Comparison of ENCODE assay signal across 7 cellular contexts in genomic region chr5:41924526-41924871, GRCh38. TPM values are rescaled to one million over a fixed set of nuclear protein-coding genes. Genes with fewer than 3 reads are reported as not detected.
DNase-seq lines count a peak whose midpoint lies in the region; ATAC-seq and TF ChIP-seq lines count a peak whose summit lies in the region.

No MANE protein-coding gene starts in this region.

- TF ChIP-seq CTCF in HFF-Myc (IDR thresholded peaks at IDR 0.05; ENCODE audit: low read depth, low read length, missing control alignments): no peak

- H3K4me1 Mint-ChIP-seq in activated CD8-positive, alpha-beta T cell treated with anti-CD3 and anti-CD28 coated beads, Interleukin-2, amount 10 ng/mL, durations not matched to agents 7 days and 5 days (ENCODE audit: low read depth): peaks cover 14% of the 10 kb centered on the region
- H3K4me1 Mint-ChIP-seq in stimulated activated naive CD8-positive, alpha-beta T cell treated with anti-CD3 and anti-CD28 coated beads, Interleukin-15, amount 100 ng/mL, for 72 hours: peaks cover 17% of the 10 kb centered on the region

- CTCF ChIA-PET in activated CD8-positive, alpha-beta T cell treated with anti-CD3 and anti-CD28 coated beads, Interleukin-2, amount 10 ng/mL, durations not matched to agents 7 days and 5 days (lab: Charles Lee): interaction anchor here (0.9 to 1.7 kb wide), 8 partner anchors 10 to 69 kb away, joined by 3 to 8 read pairs (median 4); partner anchors contain the start of gene RIMOC1

- peak overlapping the region; percentile 89 for H3K27ac Mint-ChIP-seq in activated CD8-positive, alpha-beta T cell treated with anti-CD3 and anti-CD28 coated beads, Interleukin-2, amount 10 ng/mL, durations not matched to agents 7 days and 5 days
- peak overlapping the region; percentile 100 for H3K27ac Mint-ChIP-seq in stimulated activated naive CD8-positive, alpha-beta T cell treated with anti-CD3 and anti-CD28 coated beads, Interleukin-15, amount 100 ng/mL, for 72 hours

- ATAC-seq in activated CD8-positive, alpha-beta T cell treated with anti-CD3 and anti-CD28 coated beads, Interleukin-2, amount 10 ng/mL, durations not matched to agents 7 days and 5 days: no peak
- no peak for ATAC-seq in stimulated activated naive CD8-positive, alpha-beta T cell treated with anti-CD3 and anti-CD28 coated beads, Interleukin-15, amount 100 ng/mL, for 72 hours
- ATAC-seq in GM21360 (IDR thresholded peaks at IDR 0.05; ENCODE audit: unreplicated experiment): no peak

- H3K4me3 Mint-ChIP-seq in activated CD8-positive, alpha-beta T cell treated with anti-CD3 and anti-CD28 coated beads, Interleukin-2, amount 10 ng/mL, durations not matched to agents 7 days and 5 days: peak overlapping the region; percentile 86
- peak overlapping the region; percentile 97 for H3K4me3 Mint-ChIP-seq in stimulated activated naive CD8-positive, alpha-beta T cell treated with anti-CD3 and anti-CD28 coated beads, Interleukin-15, amount 100 ng/mL, for 72 hours

- no peaks in the 10 kb centered on the region for H3K9me3 Mint-ChIP-seq in activated CD8-positive, alpha-beta T cell treated with anti-CD3 and anti-CD28 coated beads, Interleukin-2, amount 10 ng/mL, durations not matched to agents 7 days and 5 days (ENCODE audit: insufficient read depth)
- H3K9me3 Mint-ChIP-seq in stimulated activated naive CD8-positive, alpha-beta T cell treated with anti-CD3 and anti-CD28 coated beads, Interleukin-15, amount 100 ng/mL, for 72 hours: no peaks in the 10 kb centered on the region

- peaks cover 20% of the 10 kb centered on the region for H3K36me3 Mint-ChIP-seq in activated CD8-positive, alpha-beta T cell treated with anti-CD3 and anti-CD28 coated beads, Interleukin-2, amount 10 ng/mL, durations not matched to agents 7 days and 5 days (ENCODE audit: low read depth)

- no peak for DNase-seq in HFF-Myc (ENCODE audit: extremely low read depth, low read depth)
- no peak for DNase-seq in activated CD8-positive, alpha-beta T cell treated with anti-CD3 and anti-CD28 coated beads, Interleukin-2, amount 10 ng/mL, durations not matched to agents 7 days and 5 days
- no peak for DNase-seq in stimulated activated naive CD8-positive, alpha-beta T cell treated with anti-CD3 and anti-CD28 coated beads, Interleukin-15, amount 100 ng/mL, for 72 hours
- DNase-seq in NCI-H345 (lab: John Stamatoyannopoulos, UW): no peak
- DNase-seq in NCI-H2081 treated with DMSO at 0.1 percent for 48 hours (lab: John Stamatoyannopoulos, UW): no peak

- POLR2A ChIA-PET in activated CD8-positive, alpha-beta T cell treated with anti-CD3 and anti-CD28 coated beads, Interleukin-2, amount 10 ng/mL, durations not matched to agents 7 days and 5 days (lab: Charles Lee): interaction anchor here (0.7 to 1.9 kb wide), 6 partner anchors 10 to 1560 kb away, joined by 3 to 39 read pairs (median 6); partner anchors contain the start of genes OXCT1 and RIMOC1

- H3K27me3 Mint-ChIP-seq in activated CD8-positive, alpha-beta T cell treated with anti-CD3 and anti-CD28 coated beads, Interleukin-2, amount 10 ng/mL, durations not matched to agents 7 days and 5 days (ENCODE audit: low read depth): no peaks in the 10 kb centered on the region
- no peaks in the 10 kb centered on the region for H3K27me3 Mint-ChIP-seq in stimulated activated naive CD8-positive, alpha-beta T cell treated with anti-CD3 and anti-CD28 coated beads, Interleukin-15, amount 100 ng/mL, for 72 hours

- peak overlapping the region; percentile 69 for H3K4me3 ChIP-seq in HFF-Myc (replicated peaks; ENCODE audit: low read depth, low read length)
- peak overlapping the region; percentile 53 for H3K4me3 ChIP-seq in iPS-11a (ENCODE audit: low read depth, low read length)

RNA-seq across cellular contexts. Expression of gene FBXO4, which starts 0.6 kb away (rescaled TPM):
- total RNA-seq in activated CD8-positive, alpha-beta T cell treated with anti-CD3 and anti-CD28 coated beads, Interleukin-2, amount 10 ng/mL, durations not matched to agents 7 days and 5 days: 10 to 100 TPM; 11.6 to 14.4 TPM

RNA-seq across cellular contexts. Expression of gene RIMOC1, which starts 20.4 kb away (rescaled TPM):
- total RNA-seq in activated CD8-positive, alpha-beta T cell treated with anti-CD3 and anti-CD28 coated beads, Interleukin-2, amount 10 ng/mL, durations not matched to agents 7 days and 5 days: 10 to 100 TPM; 19.9 to 20.8 TPM

RNA-seq across cellular contexts. Expression of gene OXCT1, which starts 54.3 kb away (rescaled TPM):
- total RNA-seq in activated CD8-positive, alpha-beta T cell treated with anti-CD3 and anti-CD28 coated beads, Interleukin-2, amount 10 ng/mL, durations not matched to agents 7 days and 5 days: 10 to 100 TPM; 59.3 to 61.0 TPM
